Comparison of ENCODE assay signal across 1 cellular context in the genomic region with DNA sequence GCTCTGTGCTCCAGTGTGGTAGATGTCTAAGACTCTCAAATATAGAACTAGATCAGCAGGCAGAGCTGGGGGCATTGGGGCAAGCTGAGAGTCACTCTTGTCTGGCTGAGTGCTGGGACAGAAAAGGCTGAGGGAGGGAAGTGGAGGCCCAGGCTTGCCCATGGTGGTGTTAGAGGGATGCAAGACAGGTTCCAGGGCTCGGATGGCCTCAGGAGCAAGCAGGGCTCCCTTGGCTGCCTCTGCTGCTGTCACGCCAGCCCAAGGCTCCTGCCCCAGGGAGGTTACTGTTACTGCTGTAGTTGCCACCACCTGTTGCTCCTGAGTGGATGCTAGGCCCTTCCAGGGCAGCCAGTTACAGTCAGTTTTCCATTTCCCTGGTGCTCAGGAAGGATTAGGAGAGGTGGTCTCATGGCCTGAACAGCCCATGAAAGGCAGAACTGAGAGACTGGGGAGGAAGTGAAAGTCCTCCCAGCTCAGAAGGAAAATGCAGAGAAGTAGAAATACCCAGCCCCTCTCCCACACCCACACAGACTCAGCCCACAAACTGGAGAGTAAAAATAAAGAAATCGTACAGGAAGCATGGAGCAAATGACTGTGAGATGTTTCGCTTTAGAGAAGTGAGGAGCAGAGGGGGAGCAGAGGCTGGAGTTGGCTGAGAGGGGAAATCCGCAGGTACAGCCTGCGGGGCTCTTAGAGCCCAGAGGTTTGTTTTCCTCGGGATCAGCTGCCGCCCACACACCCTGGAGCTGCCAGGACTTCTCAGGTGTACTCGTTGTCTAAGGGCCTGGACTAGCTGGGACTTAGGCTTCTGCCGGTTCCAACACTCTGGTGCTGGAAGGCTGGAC.
TF ChIP-seq lines count a peak whose summit lies in the region.

No MANE protein-coding gene starts in this region.

TF ChIP-seq in GM12878, 131 proteins besides CTCF, POLR2A, EP300 and RAD21 (continues in another document):
- TF ChIP-seq, protein P1, sequence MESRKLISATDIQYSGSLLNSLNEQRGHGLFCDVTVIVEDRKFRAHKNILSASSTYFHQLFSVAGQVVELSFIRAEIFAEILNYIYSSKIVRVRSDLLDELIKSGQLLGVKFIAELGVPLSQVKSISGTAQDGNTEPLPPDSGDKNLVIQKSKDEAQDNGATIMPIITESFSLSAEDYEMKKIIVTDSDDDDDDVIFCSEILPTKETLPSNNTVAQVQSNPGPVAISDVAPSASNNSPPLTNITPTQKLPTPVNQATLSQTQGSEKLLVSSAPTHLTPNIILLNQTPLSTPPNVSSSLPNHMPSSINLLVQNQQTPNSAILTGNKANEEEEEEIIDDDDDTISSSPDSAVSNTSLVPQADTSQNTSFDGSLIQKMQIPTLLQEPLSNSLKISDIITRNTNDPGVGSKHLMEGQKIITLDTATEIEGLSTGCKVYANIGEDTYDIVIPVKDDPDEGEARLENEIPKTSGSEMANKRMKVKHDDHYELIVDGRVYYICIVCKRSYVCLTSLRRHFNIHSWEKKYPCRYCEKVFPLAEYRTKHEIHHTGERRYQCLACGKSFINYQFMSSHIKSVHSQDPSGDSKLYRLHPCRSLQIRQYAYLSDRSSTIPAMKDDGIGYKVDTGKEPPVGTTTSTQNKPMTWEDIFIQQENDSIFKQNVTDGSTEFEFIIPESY (IDR thresholded peaks at IDR 0.05), result no peak
- TF ChIP-seq POLR2AphosphoS2 (IDR thresholded peaks at IDR 0.05; ENCODE audit: low read depth, low read length) (0 out of 2 replicates have a peak, but pooled peaks have one; percentile 32), ZNF274 (IDR thresholded peaks at IDR 0.05; ENCODE audit: insufficient read depth, insufficient read length) (no peak), BHLHE40 (IDR thresholded peaks at IDR 0.05; ENCODE audit: borderline replicate concordance in 1 of 2, low read depth in 2 of 2, low read length in 1 of 2) (peak; percentile 37 to 45; a peak in 2 of 4 replicates), ZSCAN29 (IDR thresholded peaks at IDR 0.05) (no peak), CEBPB (IDR thresholded peaks at IDR 0.05; ENCODE audit: borderline replicate concordance in 1 of 2, low read depth in 2 of 2, low read length in 2 of 2) (no peak; a peak in 2 of 4 replicates), RAD51 (IDR thresholded peaks at IDR 0.05) (no peak), MEF2B (IDR thresholded peaks at IDR 0.05; ENCODE audit: partially characterized antibody, poor library complexity, severe bottlenecking) (peak; percentile 64), BACH1 (IDR thresholded peaks at IDR 0.05; ENCODE audit: borderline replicate concordance) (peak; percentile 89; the same call in 1 of the 2 replicates), CBX5 (IDR thresholded peaks at IDR 0.05; ENCODE audit: low read depth) (0 out of 2 replicates have a peak, but pooled peaks have one; percentile 52), MTA3 (IDR thresholded peaks at IDR 0.05; ENCODE audit: borderline replicate concordance, low read length) (peak; percentile 99), HCFC1 (IDR thresholded peaks at IDR 0.05; ENCODE audit: low read length) (no peak), TBL1XR1 (IDR thresholded peaks at IDR 0.05; ENCODE audit: low read depth, low read length) (peak; percentile 96; the same call in 1 of the 2 replicates), MYC (IDR thresholded peaks at IDR 0.05; ENCODE audit: insufficient read depth, insufficient read length, insufficient replicate concordance, low read length, severe bottlenecking) (no peak), SPI1 (IDR thresholded peaks at IDR 0.05; ENCODE audit: borderline replicate concordance, insufficient read depth, low read depth, low read length) (peak; percentile 100), FOXM1 (IDR thresholded peaks at IDR 0.05; ENCODE audit: low read depth, low read length) (peak; percentile 90), CHD4 (IDR thresholded peaks at IDR 0.05) (0 out of 2 replicates have a peak, but pooled peaks have one; percentile 39), PAX5 (IDR thresholded peaks at IDR 0.05; ENCODE audit: borderline replicate concordance, low read depth, low read length) (peak; percentile 86; the same call in 1 of the 2 replicates), SREBF2 (IDR thresholded peaks at IDR 0.05; ENCODE audit: low read length) (no peak), SRF (IDR thresholded peaks at IDR 0.05; ENCODE audit: low read depth in 2 of 2, low read length in 2 of 2) (peak in 1 of 2 experiments; percentile 86; a peak in 2 of 4 replicates), CBFB (IDR thresholded peaks at IDR 0.05; ENCODE audit: low read depth) (peak; percentile 77), NRF1 (conservative IDR thresholded peaks at IDR 0.05; ENCODE audit: low read depth, low read length) (no peak), EED (IDR thresholded peaks at IDR 0.05; ENCODE audit: low read depth) (peak; percentile 100), IRF4 (IDR thresholded peaks at IDR 0.05; ENCODE audit: low read depth, low read length) (peak; percentile 99), HDGF (IDR thresholded peaks at IDR 0.05) (peak; percentile 88), SUPT20H (IDR thresholded peaks at IDR 0.05; ENCODE audit: borderline replicate concordance, control insufficient read depth, low read depth, low read length) (no peak), NFYA (IDR thresholded peaks at IDR 0.05; ENCODE audit: borderline replicate concordance, low read depth, low read length) (no peak), KAT2A (conservative IDR thresholded peaks at IDR 0.05; ENCODE audit: control insufficient read depth, low read depth, low read length) (no peak), TCF7 (IDR thresholded peaks at IDR 0.05; ENCODE audit: borderline replicate concordance) (no peak), JUND (IDR thresholded peaks at IDR 0.05; ENCODE audit: low read depth, low read length) (peak; percentile 45; the same call in 1 of the 2 replicates), TAF1 (IDR thresholded peaks at IDR 0.05; ENCODE audit: borderline replicate concordance, low read depth, low read length) (no peak), MXI1 (IDR thresholded peaks at IDR 0.05; ENCODE audit: low read depth, low read length) (no peak; the same call in 1 of the 2 replicates), HDAC2 (IDR thresholded peaks at IDR 0.05) (no peak), HDAC6 (IDR thresholded peaks at IDR 0.05; ENCODE audit: unreplicated experiment) (no peak), TARDBP (IDR thresholded peaks at IDR 0.05; ENCODE audit: borderline replicate concordance) (no peak), SIN3A (IDR thresholded peaks at IDR 0.05; ENCODE audit: low read depth, low read length) (no peak), SMAD1 (IDR thresholded peaks at IDR 0.05; ENCODE audit: low read depth, partially characterized antibody) (no peak), MEF2A (IDR thresholded peaks at IDR 0.05; ENCODE audit: insufficient read depth, low read depth, low read length) (peak; percentile 96), SUZ12 (IDR thresholded peaks at IDR 0.05; ENCODE audit: unreplicated experiment) (no peak), KDM1A (IDR thresholded peaks at IDR 0.05; ENCODE audit: borderline replicate concordance) (no peak), POLR2AphosphoS5 (IDR thresholded peaks at IDR 0.05; ENCODE audit: low read length) (no peak), EGR1 (IDR thresholded peaks at IDR 0.05; ENCODE audit: borderline replicate concordance in 1 of 2, low read depth in 2 of 2, low read length in 2 of 2) (peak in 1 of 2 experiments; percentile 94; a peak in 2 of 3 replicates), SMC3 (IDR thresholded peaks at IDR 0.05; ENCODE audit: borderline replicate concordance, low read length) (no peak)
- TF ChIP-seq, protein P2, sequence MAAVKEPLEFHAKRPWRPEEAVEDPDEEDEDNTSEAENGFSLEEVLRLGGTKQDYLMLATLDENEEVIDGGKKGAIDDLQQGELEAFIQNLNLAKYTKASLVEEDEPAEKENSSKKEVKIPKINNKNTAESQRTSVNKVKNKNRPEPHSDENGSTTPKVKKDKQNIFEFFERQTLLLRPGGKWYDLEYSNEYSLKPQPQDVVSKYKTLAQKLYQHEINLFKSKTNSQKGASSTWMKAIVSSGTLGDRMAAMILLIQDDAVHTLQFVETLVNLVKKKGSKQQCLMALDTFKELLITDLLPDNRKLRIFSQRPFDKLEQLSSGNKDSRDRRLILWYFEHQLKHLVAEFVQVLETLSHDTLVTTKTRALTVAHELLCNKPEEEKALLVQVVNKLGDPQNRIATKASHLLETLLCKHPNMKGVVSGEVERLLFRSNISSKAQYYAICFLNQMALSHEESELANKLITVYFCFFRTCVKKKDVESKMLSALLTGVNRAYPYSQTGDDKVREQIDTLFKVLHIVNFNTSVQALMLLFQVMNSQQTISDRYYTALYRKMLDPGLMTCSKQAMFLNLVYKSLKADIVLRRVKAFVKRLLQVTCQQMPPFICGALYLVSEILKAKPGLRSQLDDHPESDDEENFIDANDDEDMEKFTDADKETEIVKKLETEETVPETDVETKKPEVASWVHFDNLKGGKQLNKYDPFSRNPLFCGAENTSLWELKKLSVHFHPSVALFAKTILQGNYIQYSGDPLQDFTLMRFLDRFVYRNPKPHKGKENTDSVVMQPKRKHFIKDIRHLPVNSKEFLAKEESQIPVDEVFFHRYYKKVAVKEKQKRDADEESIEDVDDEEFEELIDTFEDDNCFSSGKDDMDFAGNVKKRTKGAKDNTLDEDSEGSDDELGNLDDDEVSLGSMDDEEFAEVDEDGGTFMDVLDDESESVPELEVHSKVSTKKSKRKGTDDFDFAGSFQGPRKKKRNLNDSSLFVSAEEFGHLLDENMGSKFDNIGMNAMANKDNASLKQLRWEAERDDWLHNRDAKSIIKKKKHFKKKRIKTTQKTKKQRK (IDR thresholded peaks at IDR 0.05; ENCODE audit: low read depth, low read length), result no peak
- TF ChIP-seq, protein P3, sequence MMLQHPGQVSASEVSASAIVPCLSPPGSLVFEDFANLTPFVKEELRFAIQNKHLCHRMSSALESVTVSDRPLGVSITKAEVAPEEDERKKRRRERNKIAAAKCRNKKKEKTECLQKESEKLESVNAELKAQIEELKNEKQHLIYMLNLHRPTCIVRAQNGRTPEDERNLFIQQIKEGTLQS (IDR thresholded peaks at IDR 0.05; ENCODE audit: borderline replicate concordance, extremely low read depth, low read depth, low read length), result no peak
- TF ChIP-seq, protein P4, sequence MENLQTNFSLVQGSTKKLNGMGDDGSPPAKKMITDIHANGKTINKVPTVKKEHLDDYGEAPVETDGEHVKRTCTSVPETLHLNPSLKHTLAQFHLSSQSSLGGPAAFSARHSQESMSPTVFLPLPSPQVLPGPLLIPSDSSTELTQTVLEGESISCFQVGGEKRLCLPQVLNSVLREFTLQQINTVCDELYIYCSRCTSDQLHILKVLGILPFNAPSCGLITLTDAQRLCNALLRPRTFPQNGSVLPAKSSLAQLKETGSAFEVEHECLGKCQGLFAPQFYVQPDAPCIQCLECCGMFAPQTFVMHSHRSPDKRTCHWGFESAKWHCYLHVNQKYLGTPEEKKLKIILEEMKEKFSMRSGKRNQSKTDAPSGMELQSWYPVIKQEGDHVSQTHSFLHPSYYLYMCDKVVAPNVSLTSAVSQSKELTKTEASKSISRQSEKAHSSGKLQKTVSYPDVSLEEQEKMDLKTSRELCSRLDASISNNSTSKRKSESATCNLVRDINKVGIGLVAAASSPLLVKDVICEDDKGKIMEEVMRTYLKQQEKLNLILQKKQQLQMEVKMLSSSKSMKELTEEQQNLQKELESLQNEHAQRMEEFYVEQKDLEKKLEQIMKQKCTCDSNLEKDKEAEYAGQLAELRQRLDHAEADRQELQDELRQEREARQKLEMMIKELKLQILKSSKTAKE (IDR thresholded peaks at IDR 0.05; ENCODE audit: low read depth, poor library complexity, severe bottlenecking), result peak; percentile 84
- TF ChIP-seq, protein P5, sequence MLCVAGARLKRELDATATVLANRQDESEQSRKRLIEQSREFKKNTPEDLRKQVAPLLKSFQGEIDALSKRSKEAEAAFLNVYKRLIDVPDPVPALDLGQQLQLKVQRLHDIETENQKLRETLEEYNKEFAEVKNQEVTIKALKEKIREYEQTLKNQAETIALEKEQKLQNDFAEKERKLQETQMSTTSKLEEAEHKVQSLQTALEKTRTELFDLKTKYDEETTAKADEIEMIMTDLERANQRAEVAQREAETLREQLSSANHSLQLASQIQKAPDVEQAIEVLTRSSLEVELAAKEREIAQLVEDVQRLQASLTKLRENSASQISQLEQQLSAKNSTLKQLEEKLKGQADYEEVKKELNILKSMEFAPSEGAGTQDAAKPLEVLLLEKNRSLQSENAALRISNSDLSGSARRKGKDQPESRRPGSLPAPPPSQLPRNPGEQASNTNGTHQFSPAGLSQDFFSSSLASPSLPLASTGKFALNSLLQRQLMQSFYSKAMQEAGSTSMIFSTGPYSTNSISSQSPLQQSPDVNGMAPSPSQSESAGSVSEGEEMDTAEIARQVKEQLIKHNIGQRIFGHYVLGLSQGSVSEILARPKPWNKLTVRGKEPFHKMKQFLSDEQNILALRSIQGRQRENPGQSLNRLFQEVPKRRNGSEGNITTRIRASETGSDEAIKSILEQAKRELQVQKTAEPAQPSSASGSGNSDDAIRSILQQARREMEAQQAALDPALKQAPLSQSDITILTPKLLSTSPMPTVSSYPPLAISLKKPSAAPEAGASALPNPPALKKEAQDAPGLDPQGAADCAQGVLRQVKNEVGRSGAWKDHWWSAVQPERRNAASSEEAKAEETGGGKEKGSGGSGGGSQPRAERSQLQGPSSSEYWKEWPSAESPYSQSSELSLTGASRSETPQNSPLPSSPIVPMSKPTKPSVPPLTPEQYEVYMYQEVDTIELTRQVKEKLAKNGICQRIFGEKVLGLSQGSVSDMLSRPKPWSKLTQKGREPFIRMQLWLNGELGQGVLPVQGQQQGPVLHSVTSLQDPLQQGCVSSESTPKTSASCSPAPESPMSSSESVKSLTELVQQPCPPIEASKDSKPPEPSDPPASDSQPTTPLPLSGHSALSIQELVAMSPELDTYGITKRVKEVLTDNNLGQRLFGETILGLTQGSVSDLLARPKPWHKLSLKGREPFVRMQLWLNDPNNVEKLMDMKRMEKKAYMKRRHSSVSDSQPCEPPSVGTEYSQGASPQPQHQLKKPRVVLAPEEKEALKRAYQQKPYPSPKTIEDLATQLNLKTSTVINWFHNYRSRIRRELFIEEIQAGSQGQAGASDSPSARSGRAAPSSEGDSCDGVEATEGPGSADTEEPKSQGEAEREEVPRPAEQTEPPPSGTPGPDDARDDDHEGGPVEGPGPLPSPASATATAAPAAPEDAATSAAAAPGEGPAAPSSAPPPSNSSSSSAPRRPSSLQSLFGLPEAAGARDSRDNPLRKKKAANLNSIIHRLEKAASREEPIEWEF (IDR thresholded peaks at IDR 0.05; ENCODE audit: insufficient replicate concordance, low read depth, low read length), result peak; percentile 36
- TF ChIP-seq, protein P6, sequence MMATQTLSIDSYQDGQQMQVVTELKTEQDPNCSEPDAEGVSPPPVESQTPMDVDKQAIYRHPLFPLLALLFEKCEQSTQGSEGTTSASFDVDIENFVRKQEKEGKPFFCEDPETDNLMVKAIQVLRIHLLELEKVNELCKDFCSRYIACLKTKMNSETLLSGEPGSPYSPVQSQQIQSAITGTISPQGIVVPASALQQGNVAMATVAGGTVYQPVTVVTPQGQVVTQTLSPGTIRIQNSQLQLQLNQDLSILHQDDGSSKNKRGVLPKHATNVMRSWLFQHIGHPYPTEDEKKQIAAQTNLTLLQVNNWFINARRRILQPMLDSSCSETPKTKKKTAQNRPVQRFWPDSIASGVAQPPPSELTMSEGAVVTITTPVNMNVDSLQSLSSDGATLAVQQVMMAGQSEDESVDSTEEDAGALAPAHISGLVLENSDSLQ (IDR thresholded peaks at IDR 0.05), result no peak
- TF ChIP-seq, protein P7, sequence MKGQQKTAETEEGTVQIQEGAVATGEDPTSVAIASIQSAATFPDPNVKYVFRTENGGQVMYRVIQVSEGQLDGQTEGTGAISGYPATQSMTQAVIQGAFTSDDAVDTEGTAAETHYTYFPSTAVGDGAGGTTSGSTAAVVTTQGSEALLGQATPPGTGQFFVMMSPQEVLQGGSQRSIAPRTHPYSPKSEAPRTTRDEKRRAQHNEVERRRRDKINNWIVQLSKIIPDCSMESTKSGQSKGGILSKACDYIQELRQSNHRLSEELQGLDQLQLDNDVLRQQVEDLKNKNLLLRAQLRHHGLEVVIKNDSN (IDR thresholded peaks at IDR 0.05; ENCODE audit: borderline replicate concordance, extremely low read length, insufficient read depth, low read depth, low read length), result no peak
